ENCODE assay signal across 17 cellular contexts in genomic region chr15:61091229-61091628, GRCh38.
DNase-seq lines count a peak whose midpoint lies in the region; TF ChIP-seq lines count a peak whose summit lies in the region.
"Had no signal": no experiment of that assay in that cellular context is flagged by ENCODE, and none has a peak within 500 bp of the region (broad histone marks: within the 10 kb centered on the region; RNA-seq: fewer than 3 reads in every experiment).

No MANE protein-coding gene starts in this region.

- H3K36me3 Mint-ChIP-seq in nephron progenitor cell (ENCODE audit: low read depth), result peaks cover 30% of the 10 kb centered on the region
- no peaks in the 10 kb centered on the region for H3K36me3 Mint-ChIP-seq in neural progenitor cell
- H3K36me3 Mint-ChIP-seq: activated naive CD8-positive, alpha-beta T cell treated with anti-CD3 and anti-CD28 coated beads, Interleukin-2, amount 10 ng/mL, durations not matched to agents 7 days and 5 days; memory B cell; stimulated activated memory B cell treated with anti-CD40 and anti-IgM and Interleukin-4, amounts not matched to agents 10 μg/mL and 1 μg/mL and 100 μg/mL, for 72 hours; WTC11 had no signal

- H2AFZ ChIP-seq in mammary epithelial cell (ENCODE audit: low read depth, low read length) (no peak overlapping the region), neural progenitor cell (replicated peaks) (no peak overlapping the region)

- H3K4me2 ChIP-seq in mammary epithelial cell (ENCODE audit: insufficient read depth, low read depth, low read length) (no peak overlapping the region), neural progenitor cell (no peak overlapping the region)
- H3K4me2 ChIP-seq: KMS-11 had no signal

- H3K9me3 Mint-ChIP-seq in nephron progenitor cell, result no peaks in the 10 kb centered on the region
- no peaks in the 10 kb centered on the region for H3K9me3 Mint-ChIP-seq in neural progenitor cell
- H3K9me3 Mint-ChIP-seq: activated naive CD8-positive, alpha-beta T cell treated with anti-CD3 and anti-CD28 coated beads, Interleukin-2, amount 10 ng/mL, durations not matched to agents 7 days and 5 days; CD4-positive, alpha-beta T cell; memory B cell; stimulated activated memory B cell treated with anti-CD40 and anti-IgM and Interleukin-4, amounts not matched to agents 10 μg/mL and 1 μg/mL and 100 μg/mL, for 72 hours; WTC11 had no signal

- H3K4me1 ChIP-seq in mammary epithelial cell (ENCODE audit: insufficient read depth, low read length) (no peaks in the 10 kb centered on the region), neural progenitor cell (no peaks in the 10 kb centered on the region)
- H3K4me1 ChIP-seq: pancreas had no signal

- no peak overlapping the region for H3K9ac ChIP-seq in mammary epithelial cell (ENCODE audit: insufficient read depth, low read length)
- no peak overlapping the region for H3K9ac ChIP-seq in neural progenitor cell
- H3K9ac ChIP-seq: KMS-11 had no signal

- in situ Hi-C loops in mammary epithelial cell (cut with MboI; ENCODE audit: low sequenced_read_pairs in 2 of 2), result no loop called here

- H3K27ac ChIP-seq in mammary epithelial cell (ENCODE audit: insufficient read depth, low read depth, low read length), result no peak overlapping the region
- no peak overlapping the region for H3K27ac ChIP-seq in neural progenitor cell
- H3K27ac ChIP-seq: KMS-11, pancreas, SK-N-MC had no signal

- dilution Hi-C loops in mammary epithelial cell (cut with HindIII; ENCODE audit: low sequenced_read_pairs), result no loop called here

- H3K36me3 ChIP-seq in mammary epithelial cell (ENCODE audit: insufficient read depth, low read length) (no peaks in the 10 kb centered on the region), neural progenitor cell (no peaks in the 10 kb centered on the region)
- H3K36me3 ChIP-seq: pancreas had no signal

- H4K20me1 ChIP-seq in mammary epithelial cell (ENCODE audit: insufficient read depth, low read length) (no peaks in the 10 kb centered on the region), neural progenitor cell (ENCODE audit: low read depth) (no peaks in the 10 kb centered on the region)

- 86% methylated on average over 6 of the region's 7 CpGs for WGBS in mammary epithelial cell (ENCODE audit: low coverage, missing lambda C conversion rate)

- no TSS peak for BruUV-seq in mammary epithelial cell (replicated peaks; lab: Mats Ljungman, UMichigan)

- peaks cover 69% of the 10 kb centered on the region for H3K4me1 Mint-ChIP-seq in nephron progenitor cell
- H3K4me1 Mint-ChIP-seq in neural progenitor cell, result peaks cover 12% of the 10 kb centered on the region
- H3K4me1 Mint-ChIP-seq: activated naive CD8-positive, alpha-beta T cell treated with anti-CD3 and anti-CD28 coated beads, Interleukin-2, amount 10 ng/mL, durations not matched to agents 7 days and 5 days had no signal

- CTCF ChIA-PET in mammary epithelial cell (lab: Charles Lee; ENCODE audit: low non-redundant PET), result no interaction called here

- no peaks in the 10 kb centered on the region for H3F3A ChIP-seq in neural progenitor cell (ENCODE audit: low read depth)

- H3K27me3 Mint-ChIP-seq in nephron progenitor cell (ENCODE audit: low read depth, poor library complexity), result peaks cover 6% of the 10 kb centered on the region
- no peaks in the 10 kb centered on the region for H3K27me3 Mint-ChIP-seq in neural progenitor cell (ENCODE audit: insufficient read depth, low read depth)
- H3K27me3 Mint-ChIP-seq: memory B cell; stimulated activated memory B cell treated with anti-CD40 and anti-IgM and Interleukin-4, amounts not matched to agents 10 μg/mL and 1 μg/mL and 100 μg/mL, for 72 hours had no signal

- H3K79me2 ChIP-seq in mammary epithelial cell (ENCODE audit: insufficient read depth, low read length), result no peaks in the 10 kb centered on the region
- H3K79me2 ChIP-seq in neural progenitor cell (ENCODE audit: low read depth), result no peaks in the 10 kb centered on the region

- no peak overlapping the region for H3K4me3 ChIP-seq in AG10803 (ENCODE audit: low read length)
- H3K4me3 ChIP-seq in mammary epithelial cell (replicated peaks in 1 of 3; ENCODE audit: insufficient read depth in 1 of 3, low read depth in 2 of 3, low read length in 3 of 3), result no peak overlapping the region
- H3K4me3 ChIP-seq in neural progenitor cell, result no peak overlapping the region
- H3K4me3 ChIP-seq: pancreas, SK-N-MC had no signal

- DNase-seq in AG10803 (ENCODE audit: low read depth) (peak; percentile 22), NCI-H1092 (lab: John Stamatoyannopoulos, UW) (peak; percentile 50), NCI-H748 treated with DMSO at 0.1 percent for 48 hours (lab: John Stamatoyannopoulos, UW) (peak; percentile 54), nephron progenitor cell (no peak), DMS53 (lab: John Stamatoyannopoulos, UW) (no peak), mammary epithelial cell (no peak), neural progenitor cell (ENCODE audit: low spot score) (no peak)
- DNase-seq: activated CD8-positive, alpha-beta memory T cell treated with anti-CD3 and anti-CD28 coated beads, Interleukin-2, amount 50 U/mL, for 48 hours; activated naive CD8-positive, alpha-beta T cell treated with anti-CD3 and anti-CD28 coated beads, Interleukin-2, amount 10 ng/mL, durations not matched to agents 7 days and 5 days; CD4-positive, alpha-beta T cell; NCI-H446; pancreas had no signal

- no peaks in the 10 kb centered on the region for H3K9me3 ChIP-seq in mammary epithelial cell (replicated peaks; ENCODE audit: insufficient read depth, low read length)
- H3K9me3 ChIP-seq in neural progenitor cell (ENCODE audit: low read depth), result no peaks in the 10 kb centered on the region
- H3K9me3 ChIP-seq: pancreas had no signal

- intact Hi-C loops in mammary epithelial cell (cut with micrococcal nuclease), result no loop called here

- H3K4me3 Mint-ChIP-seq in nephron progenitor cell, result no peak overlapping the region
- H3K4me3 Mint-ChIP-seq in neural progenitor cell, result no peak overlapping the region
- H3K4me3 Mint-ChIP-seq: activated naive CD8-positive, alpha-beta T cell treated with anti-CD3 and anti-CD28 coated beads, Interleukin-2, amount 10 ng/mL, durations not matched to agents 7 days and 5 days; CD4-positive, alpha-beta T cell; memory B cell; stimulated activated memory B cell treated with anti-CD40 and anti-IgM and Interleukin-4, amounts not matched to agents 10 μg/mL and 1 μg/mL and 100 μg/mL, for 72 hours; WTC11 had no signal

- TF ChIP-seq CTCF in AG10803 (conservative IDR thresholded peaks at IDR 0.05; ENCODE audit: low read length) (no peak), nephron progenitor cell (IDR thresholded peaks at IDR 0.05) (no peak), mammary epithelial cell (conservative IDR thresholded peaks at IDR 0.05 in 1 of 2, IDR thresholded peaks at IDR 0.05 in 1 of 2; ENCODE audit: extremely low read depth in 1 of 2, insufficient read depth in 1 of 2, low read depth in 1 of 2, low read length in 2 of 2) (no peak), neural progenitor cell (IDR thresholded peaks at IDR 0.05) (no peak)

- H3K27ac Mint-ChIP-seq in nephron progenitor cell, result peak overlapping the region; percentile 28
- H3K27ac Mint-ChIP-seq in neural progenitor cell, result no peak overlapping the region
- H3K27ac Mint-ChIP-seq: activated naive CD8-positive, alpha-beta T cell treated with anti-CD3 and anti-CD28 coated beads, Interleukin-2, amount 10 ng/mL, durations not matched to agents 7 days and 5 days; CD4-positive, alpha-beta T cell; memory B cell; stimulated activated memory B cell treated with anti-CD40 and anti-IgM and Interleukin-4, amounts not matched to agents 10 μg/mL and 1 μg/mL and 100 μg/mL, for 72 hours; WTC11 had no signal

- H3K27me3 ChIP-seq in mammary epithelial cell (ENCODE audit: insufficient read depth, low read length) (no peaks in the 10 kb centered on the region), neural progenitor cell (no peaks in the 10 kb centered on the region)
- H3K27me3 ChIP-seq: pancreas had no signal

Comparison
In these comparisons a context has a peak if more than half of its experiments do, and no peak if none do; other contexts are left out.
1. DNase-seq: peak in AG10803 (single experiment), NCI-H1092 (single experiment) and NCI-H748 treated with DMSO at 0.1 percent for 48 hours (single experiment); none in nephron progenitor cell (single experiment), DMS53 (single experiment), mammary epithelial cell (single experiment) and neural progenitor cell (single experiment).